Comparison of ENCODE assay signal across 24 cellular contexts in genomic region chr10:64070241-64070640, GRCh38.
"Had no signal": no experiment of that assay in that cellular context is flagged by ENCODE, and none has a peak within 500 bp of the region (broad histone marks: within the 10 kb centered on the region; RNA-seq: fewer than 3 reads in every experiment).

No MANE protein-coding gene starts in this region.

- H3K27ac ChIP-seq: brain microvascular endothelial cell, colonic mucosa, esophagus muscularis mucosa, foreskin keratinocyte, gastrocnemius medialis, heart left ventricle had no signal

- H3K27me3 ChIP-seq: brain microvascular endothelial cell, colonic mucosa, esophagus muscularis mucosa, foreskin keratinocyte, gastrocnemius medialis, heart left ventricle had no signal

- H3K36me3 Mint-ChIP-seq: activated CD4-positive, alpha-beta memory T cell treated with anti-CD3 and anti-CD28 coated beads for 36 hours; activated naive CD4-positive, alpha-beta T cell treated with anti-CD3 and anti-CD28 coated beads, Interleukin-2, amount 10 ng/mL, durations not matched to agents 7 days and 5 days; activated naive CD4-positive, alpha-beta T cell treated with anti-CD3 and anti-CD28 coated beads, Interleukin-2, amount 50 U/mL, for 72 hours; activated naive CD8-positive, alpha-beta T cell treated with anti-CD3 and anti-CD28 coated beads, Interleukin-2, amount 10 ng/mL, durations not matched to agents 7 days and 5 days had no signal

- H3K27ac Mint-ChIP-seq: activated CD4-positive, alpha-beta memory T cell treated with anti-CD3 and anti-CD28 coated beads for 36 hours; activated CD4-positive, alpha-beta T cell treated with anti-CD3 and anti-CD28 coated beads for 36 hours; activated CD4-positive, alpha-beta T cell treated with anti-CD3 and anti-CD28 coated beads, Interleukin-2, amount 10 ng/mL, durations not matched to agents 24 days and 14 days; activated naive CD4-positive, alpha-beta T cell treated with anti-CD3 and anti-CD28 coated beads, Interleukin-2, amount 10 ng/mL, durations not matched to agents 7 days and 5 days; activated naive CD4-positive, alpha-beta T cell treated with anti-CD3 and anti-CD28 coated beads, Interleukin-2, amount 50 U/mL, for 72 hours; activated naive CD8-positive, alpha-beta T cell treated with anti-CD3 and anti-CD28 coated beads, Interleukin-2, amount 10 ng/mL, durations not matched to agents 7 days and 5 days; activated T-cell treated with anti-CD3 and anti-CD28 coated beads, Interleukin-2, amount 50 U/mL, for 24 hours; activated T-cell treated with anti-CD3 and anti-CD28 coated beads, Interleukin-2, amount 50 U/mL, for 72 hours had no signal

- H3K27me3 Mint-ChIP-seq: activated CD4-positive, alpha-beta T cell treated with anti-CD3 and anti-CD28 coated beads, Interleukin-2, amount 10 ng/mL, durations not matched to agents 24 days and 14 days; activated naive CD4-positive, alpha-beta T cell treated with anti-CD3 and anti-CD28 coated beads, Interleukin-2, amount 10 ng/mL, durations not matched to agents 7 days and 5 days had no signal

- DNase-seq: activated CD4-positive, alpha-beta memory T cell treated with anti-CD3 and anti-CD28 coated beads for 36 hours; activated CD4-positive, alpha-beta T cell treated with anti-CD3 and anti-CD28 coated beads for 36 hours; activated CD4-positive, alpha-beta T cell treated with anti-CD3 and anti-CD28 coated beads, Interleukin-2, amount 10 ng/mL, durations not matched to agents 24 days and 14 days; activated CD4-positive, CD25-positive, alpha-beta regulatory T cell; activated CD4-positive, CD25-positive, alpha-beta regulatory T cell treated with anti-CD3 and anti-CD28 coated beads, Interleukin-2, amount 50 U/mL, for 72 hours; activated CD8-positive, alpha-beta memory T cell treated with anti-CD3 and anti-CD28 coated beads, Interleukin-2, amount 50 U/mL, for 48 hours; activated gamma-delta T cell; activated naive CD4-positive, alpha-beta T cell; activated naive CD4-positive, alpha-beta T cell treated with anti-CD3 and anti-CD28 coated beads, Interleukin-2, amount 10 ng/mL, durations not matched to agents 7 days and 5 days; activated naive CD8-positive, alpha-beta T cell treated with anti-CD3 and anti-CD28 coated beads, Interleukin-2, amount 10 ng/mL, durations not matched to agents 7 days and 5 days; activated T-cell treated with anti-CD3 and anti-CD28 coated beads for 4 hours; activated T-cell treated with anti-CD3 and anti-CD28 coated beads, Interleukin-2, amount 50 U/mL, for 24 hours; activated T-cell treated with anti-CD3 and anti-CD28 coated beads, Interleukin-2, amount 50 U/mL, for 72 hours; brain microvascular endothelial cell; colonic mucosa; effector memory CD4-positive, alpha-beta T cell; erythroblast; foreskin keratinocyte; gastrocnemius medialis; glutamatergic neuron; heart left ventricle; T-helper 2 cell had no signal

- H3K4me1 Mint-ChIP-seq: activated CD4-positive, alpha-beta T cell treated with anti-CD3 and anti-CD28 coated beads for 36 hours; activated CD4-positive, alpha-beta T cell treated with anti-CD3 and anti-CD28 coated beads, Interleukin-2, amount 10 ng/mL, durations not matched to agents 24 days and 14 days; activated naive CD4-positive, alpha-beta T cell treated with anti-CD3 and anti-CD28 coated beads, Interleukin-2, amount 10 ng/mL, durations not matched to agents 7 days and 5 days; activated naive CD8-positive, alpha-beta T cell treated with anti-CD3 and anti-CD28 coated beads, Interleukin-2, amount 10 ng/mL, durations not matched to agents 7 days and 5 days had no signal

- H3K4me3 Mint-ChIP-seq: activated CD4-positive, alpha-beta memory T cell treated with anti-CD3 and anti-CD28 coated beads for 36 hours; activated CD4-positive, alpha-beta T cell treated with anti-CD3 and anti-CD28 coated beads for 36 hours; activated CD4-positive, alpha-beta T cell treated with anti-CD3 and anti-CD28 coated beads, Interleukin-2, amount 10 ng/mL, durations not matched to agents 24 days and 14 days; activated naive CD4-positive, alpha-beta T cell treated with anti-CD3 and anti-CD28 coated beads, Interleukin-2, amount 10 ng/mL, durations not matched to agents 7 days and 5 days; activated naive CD8-positive, alpha-beta T cell treated with anti-CD3 and anti-CD28 coated beads, Interleukin-2, amount 10 ng/mL, durations not matched to agents 7 days and 5 days; activated T-cell treated with anti-CD3 and anti-CD28 coated beads, Interleukin-2, amount 50 U/mL, for 24 hours; activated T-cell treated with anti-CD3 and anti-CD28 coated beads, Interleukin-2, amount 50 U/mL, for 72 hours had no signal

- ATAC-seq: activated CD4-positive, alpha-beta T cell treated with anti-CD3 and anti-CD28 coated beads for 36 hours; activated naive CD4-positive, alpha-beta T cell treated with anti-CD3 and anti-CD28 coated beads, Interleukin-2, amount 50 U/mL, for 72 hours; activated T-cell treated with anti-CD3 and anti-CD28 coated beads, Interleukin-2, amount 50 U/mL, for 72 hours; foreskin keratinocyte; gastrocnemius medialis; heart left ventricle had no signal

- H3K9me3 Mint-ChIP-seq: activated CD4-positive, alpha-beta memory T cell treated with anti-CD3 and anti-CD28 coated beads for 36 hours; activated CD4-positive, alpha-beta T cell treated with anti-CD3 and anti-CD28 coated beads, Interleukin-2, amount 10 ng/mL, durations not matched to agents 24 days and 14 days; activated naive CD4-positive, alpha-beta T cell treated with anti-CD3 and anti-CD28 coated beads, Interleukin-2, amount 10 ng/mL, durations not matched to agents 7 days and 5 days; activated naive CD4-positive, alpha-beta T cell treated with anti-CD3 and anti-CD28 coated beads, Interleukin-2, amount 50 U/mL, for 72 hours; activated naive CD8-positive, alpha-beta T cell treated with anti-CD3 and anti-CD28 coated beads, Interleukin-2, amount 10 ng/mL, durations not matched to agents 7 days and 5 days; activated T-cell treated with anti-CD3 and anti-CD28 coated beads, Interleukin-2, amount 50 U/mL, for 24 hours; activated T-cell treated with anti-CD3 and anti-CD28 coated beads, Interleukin-2, amount 50 U/mL, for 72 hours had no signal

- H3K4me3 ChIP-seq: colonic mucosa, esophagus muscularis mucosa, gastrocnemius medialis, heart left ventricle had no signal
